In the genomic region with DNA sequence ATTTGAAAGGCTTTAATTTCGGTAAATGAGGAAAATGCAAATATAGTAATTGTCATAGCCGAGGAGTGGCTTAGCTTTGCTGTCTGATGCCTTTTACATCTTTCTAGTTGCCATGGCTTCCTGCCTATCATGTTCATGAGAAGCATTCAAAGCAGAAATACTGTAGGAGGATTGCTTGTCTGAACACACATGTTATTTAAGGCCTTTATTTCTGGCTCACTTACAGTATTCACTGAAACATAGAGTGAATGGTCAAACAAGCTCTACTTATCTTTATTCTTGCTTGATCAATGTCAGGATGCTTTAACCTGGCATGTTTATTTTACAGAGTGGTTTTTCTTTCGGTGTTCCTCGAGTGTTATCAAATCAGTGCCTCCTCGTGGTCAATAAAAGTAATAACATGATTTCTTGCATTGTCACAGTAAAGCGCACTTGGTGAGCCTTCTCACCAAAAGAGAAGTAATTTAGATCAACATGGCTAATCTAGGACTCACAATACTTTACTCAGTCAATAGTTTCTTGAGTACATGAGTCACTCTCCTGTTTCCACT, we compare ENCODE assay signal across 11 cellular contexts.
DNase-seq lines count a peak whose midpoint lies in the region; TF ChIP-seq lines count a peak whose summit lies in the region.
"Had no signal": no experiment of that assay in that cellular context is flagged by ENCODE, and none has a peak within 500 bp of the region (broad histone marks: within the 10 kb centered on the region; RNA-seq: fewer than 3 reads in every experiment).

No MANE protein-coding gene starts in this region.

- H3K4me3 ChIP-seq in lower leg skin (ENCODE audit: low read depth, poor library complexity, severe bottlenecking), result no peak overlapping the region

- intact Hi-C loops in Calu3 (cut with micrococcal nuclease; ENCODE audit: unreplicated experiment), result no loop called here
- intact Hi-C loops in lower leg skin (cut with DNase I; ENCODE audit: low total_unique reads), result no loop called here

- H3K27me3 Mint-ChIP-seq in Calu3 (ENCODE audit: unreplicated experiment), result no peaks in the 10 kb centered on the region
- H3K27me3 Mint-ChIP-seq: activated CD8-positive, alpha-beta memory T cell treated with anti-CD3 and anti-CD28 coated beads, Interleukin-2, amount 10 ng/mL, durations not matched to agents 7 days and 5 days had no signal

- no peaks in the 10 kb centered on the region for H3K4me1 Mint-ChIP-seq in Calu3 (ENCODE audit: low read depth, unreplicated experiment)
- H3K4me1 Mint-ChIP-seq: activated CD8-positive, alpha-beta memory T cell treated with anti-CD3 and anti-CD28 coated beads, Interleukin-2, amount 10 ng/mL, durations not matched to agents 7 days and 5 days had no signal

- no peak for TF ChIP-seq POLR2A in lower leg skin (IDR thresholded peaks at IDR 0.05)

- H3K4me3 Mint-ChIP-seq in Calu3 (ENCODE audit: low read depth, unreplicated experiment), result no peak overlapping the region
- H3K4me3 Mint-ChIP-seq: activated CD8-positive, alpha-beta memory T cell treated with anti-CD3 and anti-CD28 coated beads, Interleukin-2, amount 10 ng/mL, durations not matched to agents 7 days and 5 days had no signal

- CTCF ChIA-PET in Calu3 (lab: Charles Lee), result no interaction called here

- no peak for TF ChIP-seq CTCF in Calu3 (IDR thresholded peaks at IDR 0.05; ENCODE audit: unreplicated experiment)
- no peak for TF ChIP-seq CTCF in lower leg skin (IDR thresholded peaks at IDR 0.05)

- no TSS peak for BruUV-seq in Calu3 (replicated peaks; lab: Mats Ljungman, UMichigan)

- no peak overlapping the region for H3K27ac Mint-ChIP-seq in Calu3 (ENCODE audit: unreplicated experiment)
- H3K27ac Mint-ChIP-seq: activated CD8-positive, alpha-beta memory T cell treated with anti-CD3 and anti-CD28 coated beads, Interleukin-2, amount 10 ng/mL, durations not matched to agents 7 days and 5 days had no signal

- in situ Hi-C loops in SK-MEL-5 (cut with HindIII; ENCODE audit: low pct_unique_long_range_greater_than_20kb, low sequenced_read_pairs), result no loop called here

- no peaks in the 10 kb centered on the region for H3K36me3 Mint-ChIP-seq in Calu3 (ENCODE audit: insufficient read depth, unreplicated experiment)
- H3K36me3 Mint-ChIP-seq: activated CD8-positive, alpha-beta memory T cell treated with anti-CD3 and anti-CD28 coated beads, Interleukin-2, amount 10 ng/mL, durations not matched to agents 7 days and 5 days had no signal

- peaks cover 4% of the 10 kb centered on the region for H3K9me3 Mint-ChIP-seq in Calu3 (ENCODE audit: low read depth, unreplicated experiment)

- 40 to 44% methylated on average over 6 of the region's 6 CpGs for WGBS in lower leg skin, 2 donors

- DNase-seq in COLO829 (ENCODE audit: low spot score) (peak; percentile 19), HT-29 (ENCODE audit: low spot score) (peak; percentile 44), SK-MEL-5 (ENCODE audit: low read depth, low spot score) (peak; percentile 74), inferior parietal cortex (ENCODE audit: extremely low spot score) (peak; percentile 26), Calu3 (no peak), GM19240 (ENCODE audit: insufficient read length, low spot score) (no peak), lower leg skin (ENCODE audit: low spot score in 2 of 2) (no peak)
- no peak for DNase-seq in stimulated activated naive CD4-positive, alpha-beta T cell treated with Interleukin-2 at 50 U/mL for 16 hours (lab: John Stamatoyannopoulos, UW)
- DNase-seq: activated CD8-positive, alpha-beta memory T cell treated with anti-CD3 and anti-CD28 coated beads, Interleukin-2, amount 10 ng/mL, durations not matched to agents 7 days and 5 days; left ventricle myocardium superior; stimulated activated CD4-positive, alpha-beta T cell treated with anti-CD3 and anti-CD28 coated beads, Interleukin-4, amount 100 ng/mL, for 4 hours had no signal

Comparison
In these comparisons a context has a peak if more than half of its experiments do, and no peak if none do; other contexts are left out.
1. DNase-seq: peak in COLO829 (single experiment), HT-29 (single experiment), SK-MEL-5 (single experiment) and inferior parietal cortex (single experiment); none in Calu3 (single experiment), stimulated activated naive CD4-positive, alpha-beta T cell treated with Interleukin-2 at 50 U/mL for 16 hours (single experiment), GM19240 (single experiment) and lower leg skin (0 of 2).